ENCODE assay signal across 8 cellular contexts in genomic region chr2:202634556-202635440, GRCh38. TPM values are rescaled to one million over a fixed set of nuclear protein-coding genes. Genes with fewer than 3 reads are reported as not detected.
DNase-seq lines count a peak whose midpoint lies in the region; ATAC-seq and TF ChIP-seq lines count a peak whose summit lies in the region.

TSS of gene FAM117B (plus strand) at chr2:202634969. CDS start at chr2:202635188, 219 bp downstream.

- TF ChIP-seq RAD21 in Ishikawa (IDR thresholded peaks at IDR 0.05; ENCODE audit: low read depth): no peak

- H3K36me3 ChIP-seq in mucosa of descending colon (ENCODE audit: low read depth): no peaks in the 10 kb centered on the region

- intact Hi-C loops in mucosa of descending colon (cut with DNase I, micrococcal nuclease): no loop called here

- peak; percentile 89 for ATAC-seq in GM21619 (IDR thresholded peaks at IDR 0.05; ENCODE audit: unreplicated experiment)
- ATAC-seq in mucosa of descending colon: peak; percentile 90

- peaks cover 24% of the 10 kb centered on the region for H3K4me1 ChIP-seq in mucosa of descending colon (ENCODE audit: low read depth)

- peak within 1 kb of the TSS; percentile 97 for H3K4me3 ChIP-seq in mucosa of descending colon

- no peak for TF ChIP-seq EP300 in Ishikawa (IDR thresholded peaks at IDR 0.05; ENCODE audit: borderline replicate concordance)

- DNase-seq in DMS153 treated with DMSO at 0.1 percent for 48 hours (lab: John Stamatoyannopoulos, UW; ENCODE audit: unreplicated experiment): peak; percentile 89
- DNase-seq in OCI-M2 (lab: John Stamatoyannopoulos, UW; ENCODE audit: unreplicated experiment): peak; percentile 34
- peak; percentile 97 for DNase-seq in activated T-cell treated with anti-CD3 and anti-CD28 coated beads for 48 hours (ENCODE audit: low read depth)
- peak; percentile 54 for DNase-seq in epithelial cell of prostate (ENCODE audit: low read depth, low spot score)
- DNase-seq in mucosa of descending colon: peak; percentile 98 to 100 (median 99)
- DNase-seq in stimulated activated CD8-positive, alpha-beta memory T cell treated with anti-CD3 and anti-CD28 coated beads, Interleukin-4, amount 100 ng/mL, for 1 hour (ENCODE audit: low read depth in 2 of 2, low spot score in 1 of 2): peak; percentile 96 to 97

- peak; percentile 15 for TF ChIP-seq CTCF in mucosa of descending colon (IDR thresholded peaks at IDR 0.05)

- peak within 1 kb of the TSS; percentile 71 for H3K27ac ChIP-seq in epithelial cell of prostate

- H3K9me3 ChIP-seq in mucosa of descending colon: no peaks in the 10 kb centered on the region

TF ChIP-seq in Ishikawa, 13 proteins besides CTCF, POLR2A, EP300 and RAD21:
- 0 out of 2 replicates have a peak, but pooled peaks have one; percentile 13 for TF ChIP-seq TEAD4 (IDR thresholded peaks at IDR 0.05)
- peak; percentile 37; the same call in 1 of the 2 replicates for TF ChIP-seq TCF12 (IDR thresholded peaks at IDR 0.05; ENCODE audit: low read depth)
- TF ChIP-seq MAX (IDR thresholded peaks at IDR 0.05): peak; percentile 74
- TF ChIP-seq CREB1 (IDR thresholded peaks at IDR 0.05; ENCODE audit: low read depth): peak; percentile 53; the same call in 1 of the 2 replicates
- TF ChIP-seq FOXM1 (IDR thresholded peaks at IDR 0.05; ENCODE audit: borderline replicate concordance, low read depth): no peak; the same call in 1 of the 2 replicates
- TF ChIP-seq EGR1 (IDR thresholded peaks at IDR 0.05): no peak
- peak; percentile 41; the same call in 1 of the 2 replicates for TF ChIP-seq TAF1 (IDR thresholded peaks at IDR 0.05; ENCODE audit: low read depth)
- peak; percentile 88 for TF ChIP-seq NFIC (IDR thresholded peaks at IDR 0.05)
- TF ChIP-seq YY1 (IDR thresholded peaks at IDR 0.05; ENCODE audit: low read depth): peak; percentile 39

RNA-seq across cellular contexts. Expression of gene FAM117B, which starts in this region (rescaled TPM):
- total RNA-seq in mucosa of descending colon: 10 to 100 TPM; 11.5 to 21.7 (median 15.4) TPM

Comparison
In these comparisons a context has a peak if more than half of its experiments do, and no peak if none do; other contexts are left out.
1. Peak in every context shown above with its lines: DNase-seq, ATAC-seq, H3K4me3 ChIP-seq and H3K27ac ChIP-seq.
2. DNase-seq: peak in every context shown above with its lines; median percentile 99 in mucosa of descending colon; 97 in activated T-cell treated with anti-CD3 and anti-CD28 coated beads for 48 hours; 96 in stimulated activated CD8-positive, alpha-beta memory T cell treated with anti-CD3 and anti-CD28 coated beads, Interleukin-4, amount 100 ng/mL, for 1 hour; 89 in DMS153 treated with DMSO at 0.1 percent for 48 hours; 54 in epithelial cell of prostate; 34 in OCI-M2.